14 cellular contexts compared by ENCODE assay signal in the genomic region with DNA sequence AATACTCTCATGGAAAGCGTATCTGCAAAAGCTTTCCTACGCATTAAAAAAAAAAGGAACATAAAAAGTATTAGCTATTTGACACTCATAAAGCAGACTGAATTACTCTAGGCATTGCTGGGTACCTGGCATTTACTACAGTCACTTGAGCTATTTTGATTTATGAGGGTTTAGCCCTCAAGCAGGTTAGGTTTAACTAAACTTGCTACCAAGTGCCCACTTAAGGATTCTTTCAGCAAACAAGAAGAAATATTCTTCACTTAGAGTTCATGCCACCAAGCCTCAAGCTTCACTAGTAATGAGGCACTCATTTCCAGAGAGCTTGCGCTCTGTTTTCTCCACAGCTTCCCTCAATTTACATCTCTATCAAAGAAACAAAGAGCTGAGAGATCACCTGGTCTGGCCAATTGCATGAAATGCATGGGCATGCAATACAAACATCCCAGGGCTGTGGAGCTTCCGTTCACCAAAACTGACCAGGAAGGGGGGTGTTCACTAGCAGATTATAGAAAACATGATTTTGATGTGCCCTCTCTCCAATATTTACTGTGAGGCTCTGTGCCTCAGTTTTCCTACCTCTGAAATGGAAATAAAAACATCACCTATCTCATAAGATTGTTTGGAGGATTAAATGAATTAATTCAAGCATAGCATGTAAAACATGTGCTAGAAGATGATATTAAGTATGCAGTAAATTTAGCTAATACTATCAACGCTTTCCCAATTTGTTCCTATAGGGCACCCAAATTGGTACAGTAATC.
DNase-seq lines count a peak whose midpoint lies in the region; TF ChIP-seq lines count a peak whose summit lies in the region.
"Had no signal": no experiment of that assay in that cellular context is flagged by ENCODE, and none has a peak within 500 bp of the region (broad histone marks: within the 10 kb centered on the region; RNA-seq: fewer than 3 reads in every experiment).

No MANE protein-coding gene starts in this region.

- TF ChIP-seq EP300 in suprapubic skin (IDR thresholded peaks at IDR 0.05), result no peak

- H3K4me1 ChIP-seq in NT2/D1 (ENCODE audit: insufficient read depth, insufficient read length) (no peaks in the 10 kb centered on the region), iPS DF 6.9 (ENCODE audit: control insufficient read depth, insufficient read depth, low read length) (peaks cover 3% of the 10 kb centered on the region; the same call in 1 of the 2 replicates), thyroid gland (peaks cover 19 to 20% of the 10 kb centered on the region in 2 donors), suprapubic skin (no peaks in the 10 kb centered on the region)
- H3K4me1 ChIP-seq: BLaER1 had no signal

- H3K27me3 ChIP-seq in NT2/D1 (ENCODE audit: insufficient read depth, insufficient read length), result no peaks in the 10 kb centered on the region
- H3K27me3 ChIP-seq in iPS DF 6.9 (ENCODE audit: control insufficient read depth, insufficient read depth, low read length), result no peaks in the 10 kb centered on the region
- H3K27me3 ChIP-seq in thyroid gland, result no peaks in the 10 kb centered on the region
- no peaks in the 10 kb centered on the region for H3K27me3 ChIP-seq in suprapubic skin
- H3K27me3 ChIP-seq: BLaER1 had no signal

- H3K9ac ChIP-seq in NT2/D1 (ENCODE audit: insufficient read length, low read depth), result no peak overlapping the region
- H3K9ac ChIP-seq: BLaER1 had no signal

- H3K27ac ChIP-seq in iPS DF 6.9 (ENCODE audit: low read length) (peak overlapping the region; percentile 76), thyroid gland (no peak overlapping the region), suprapubic skin (no peak overlapping the region)
- H3K27ac ChIP-seq: 22Rv1, BLaER1 had no signal

- H3K36me3 ChIP-seq in NT2/D1 (ENCODE audit: insufficient read depth, insufficient read length, low read length) (no peaks in the 10 kb centered on the region), iPS DF 6.9 (ENCODE audit: control insufficient read depth, insufficient read depth, low read length) (no peaks in the 10 kb centered on the region), thyroid gland (no peaks in the 10 kb centered on the region), suprapubic skin (no peaks in the 10 kb centered on the region)
- H3K36me3 ChIP-seq: BLaER1 had no signal

- TF ChIP-seq CTCF in thyroid gland (IDR thresholded peaks at IDR 0.05), result no peak
- TF ChIP-seq CTCF in suprapubic skin (IDR thresholded peaks at IDR 0.05), result no peak

- intact Hi-C loops in thyroid gland (cut with DNase I), result no loop called here

- DNase-seq in NCI-H1417 (lab: John Stamatoyannopoulos, UW) (peak in 2 of 3 experiments; percentile 34 to 69), NCI-H1417 treated with DMSO at 0.1 percent for 48 hours (lab: John Stamatoyannopoulos, UW) (no peak), NT2/D1 (ENCODE audit: low read depth, low spot score) (peak; percentile 72), iPS DF 6.9 (ENCODE audit: low read depth, low spot score) (peak; percentile 60), thyroid gland (peak; percentile 13 to 21), suprapubic skin (ENCODE audit: low spot score in 2 of 2) (no peak), NCI-H82 (lab: John Stamatoyannopoulos, UW) (no peak)
- no peak for DNase-seq in effector CD4-positive, alpha-beta T cell
- DNase-seq: CD8-positive, alpha-beta memory T cell; Kasumi-1; NCI-H2081; NCI-H345 had no signal

- no CpG with 5 or more reads among the region's 5 CpGs for WGBS in iPS DF 6.9 (ENCODE audit: insufficient coverage, insufficient read length)
- 44 to 50% methylated on average over 5 of the region's 5 CpGs for WGBS in thyroid gland, 2 donors
- WGBS in suprapubic skin, result 91% methylated on average over 5 of the region's 5 CpGs

- H3K9me3 ChIP-seq in NT2/D1 (ENCODE audit: insufficient read depth, low read length) (no peaks in the 10 kb centered on the region), iPS DF 6.9 (ENCODE audit: control insufficient read depth, insufficient read depth, low read length) (no peaks in the 10 kb centered on the region), thyroid gland (no peaks in the 10 kb centered on the region), suprapubic skin (no peaks in the 10 kb centered on the region)
- H3K9me3 ChIP-seq: BLaER1 had no signal

- H3K4me3 ChIP-seq in NT2/D1 (ENCODE audit: insufficient read length, low read depth), result no peak overlapping the region
- H3K4me3 ChIP-seq in iPS DF 6.9 (ENCODE audit: low read length), result no peak overlapping the region
- no peak overlapping the region for H3K4me3 ChIP-seq in thyroid gland (replicated peaks in 1 of 3)
- no peak overlapping the region for H3K4me3 ChIP-seq in suprapubic skin
- H3K4me3 ChIP-seq: BLaER1 had no signal

- no peak for TF ChIP-seq POLR2A in thyroid gland (IDR thresholded peaks at IDR 0.05)
- TF ChIP-seq POLR2A in suprapubic skin (IDR thresholded peaks at IDR 0.05), result no peak

Comparison
In these comparisons a context has a peak if more than half of its experiments do, and no peak if none do; other contexts are left out.
1. DNase-seq: peak in NCI-H1417 (2 of 3), NT2/D1 (single experiment), iPS DF 6.9 (single experiment) and thyroid gland (2 of 2); none in NCI-H1417 treated with DMSO at 0.1 percent for 48 hours (single experiment), suprapubic skin (0 of 2), NCI-H82 (single experiment) and effector CD4-positive, alpha-beta T cell (single experiment).